ENCODE assay signal across 2 cellular contexts in genomic region chr1:106754957-106755356, GRCh38.
"Had no signal": no experiment of that assay in that cellular context is flagged by ENCODE, and none has a peak within 500 bp of the region (broad histone marks: within the 10 kb centered on the region; RNA-seq: fewer than 3 reads in every experiment).

No MANE protein-coding gene starts in this region.

- H3K4me3 ChIP-seq: GM23338 had no signal

- DNase-seq: H9 had no signal
